ENCODE assay signal across 8 cellular contexts in the genomic region with DNA sequence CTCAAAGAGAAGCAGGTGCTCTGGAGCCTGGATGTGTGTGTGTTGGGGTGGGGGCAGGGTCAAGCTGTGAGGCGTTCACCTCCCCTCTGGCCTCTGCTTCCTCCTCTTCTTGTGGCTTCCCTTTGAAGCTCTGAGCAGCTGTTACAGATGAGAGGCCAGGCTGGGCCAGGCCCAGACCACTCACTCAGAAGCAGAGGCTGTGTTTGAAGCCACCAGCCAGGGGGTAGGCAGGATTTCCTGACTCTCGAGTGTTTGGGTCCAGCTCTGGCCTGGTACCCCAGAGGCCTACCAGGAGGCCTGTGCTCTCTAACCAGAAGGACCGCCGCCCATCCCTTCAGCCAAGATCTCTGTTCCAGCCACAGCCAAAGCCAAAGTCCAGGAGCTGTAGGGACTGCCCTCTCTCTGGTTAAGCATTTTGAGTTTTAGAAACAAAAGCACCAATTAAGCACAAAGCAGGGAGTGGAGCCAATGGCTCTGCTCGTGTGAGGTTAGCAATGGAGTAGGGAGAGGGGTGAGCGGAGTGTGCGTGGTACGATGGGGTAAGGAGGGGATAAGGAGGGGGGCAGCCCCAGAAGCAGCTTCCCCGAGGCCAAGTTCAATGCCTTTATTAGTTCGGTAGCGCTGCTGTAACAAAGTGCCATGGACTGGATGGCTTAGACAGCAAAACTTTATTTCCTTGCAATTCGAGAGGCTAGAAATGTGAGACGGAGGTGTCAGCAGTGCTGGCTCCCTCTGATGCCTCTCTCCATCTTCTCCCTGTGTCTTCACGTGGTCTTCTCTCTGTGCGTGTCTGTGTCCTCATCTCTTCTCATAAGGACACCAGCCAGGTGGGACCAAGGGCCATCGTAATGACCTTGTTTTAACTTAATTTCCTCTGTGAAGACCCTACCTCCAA. TPM values are rescaled to one million over a fixed set of nuclear protein-coding genes. Genes with fewer than 3 reads are reported as not detected.
DNase-seq lines count a peak whose midpoint lies in the region; ATAC-seq lines count a peak whose summit lies in the region.

No MANE protein-coding gene starts in this region.

- peaks cover 51 to 96% (median 77%) of the 10 kb centered on the region in 11 experiments for H3K36me3 ChIP-seq in BLaER1 treated with 17β-estradiol and CSF1 and Interleukin-3, amounts not matched to agents 10 nM and 100 nM

- H3K4me1 ChIP-seq in BLaER1 treated with 17β-estradiol and CSF1 and Interleukin-3, amounts not matched to agents 10 nM and 100 nM, result peaks cover 96 to 100% (median 99%) of the 10 kb centered on the region in 10 experiments

- H3K27ac ChIP-seq in BLaER1 treated with 17β-estradiol and CSF1 and Interleukin-3, amounts not matched to agents 10 nM and 100 nM, result peak overlapping the region; percentile 41 to 78 (median 71); a peak in 21 of 22 replicates

- H3K4me3 ChIP-seq in BLaER1 treated with 17β-estradiol and CSF1 and Interleukin-3, amounts not matched to agents 10 nM and 100 nM, result peak overlapping the region in 6 of 10 experiments; percentile 13 to 45 (median 22); a peak in 4 of 20 replicates

- no peaks in the 10 kb centered on the region for H3K27me3 ChIP-seq in BLaER1 treated with 17β-estradiol and CSF1 and Interleukin-3, amounts not matched to agents 10 nM and 100 nM

- ATAC-seq in GM19468 (IDR thresholded peaks at IDR 0.05; ENCODE audit: extremely low read depth, unreplicated experiment) (peak; percentile 40), esophagus mucosa (peak; percentile 47)

- H4K20me1 ChIP-seq in BLaER1 treated with 17β-estradiol and CSF1 and Interleukin-3, amounts not matched to agents 10 nM and 100 nM, result peaks cover 97 to 100% (median 100%) of the 10 kb centered on the region in 11 experiments

- no peaks in the 10 kb centered on the region for H3K9me3 ChIP-seq in BLaER1 treated with 17β-estradiol and CSF1 and Interleukin-3, amounts not matched to agents 10 nM and 100 nM (replicated peaks in 1 of 11)

- DNase-seq in LHCN-M2 (ENCODE audit: low read depth), result peak; percentile 80
- DNase-seq in NCI-H2227 treated with DMSO at 0.1 percent for 48 hours (lab: John Stamatoyannopoulos, UW), result no peak
- no peak for DNase-seq in H4 (ENCODE audit: low spot score)
- DNase-seq in HK-2 (ENCODE audit: unreplicated experiment), result no peak
- DNase-seq in NCI-H345 (lab: John Stamatoyannopoulos, UW), result no peak

- peak overlapping the region; percentile 42 to 72 (median 64); a peak in 20 of 22 replicates for H3K9ac ChIP-seq in BLaER1 treated with 17β-estradiol and CSF1 and Interleukin-3, amounts not matched to agents 10 nM and 100 nM

- peak overlapping the region; percentile 70 to 98 (median 86) for H3K4me2 ChIP-seq in BLaER1 treated with 17β-estradiol and CSF1 and Interleukin-3, amounts not matched to agents 10 nM and 100 nM

RNA-seq across cellular contexts. Expression of gene RCSD1, which starts 20.5 kb away (rescaled TPM):
- 42.7 and 81.9 TPM in 2 replicates for total RNA-seq in LHCN-M2 (2014; rRNA removed)
- polyA plus RNA-seq in LHCN-M2 (2012), result 28.3 TPM
- 2.4 TPM for total RNA-seq in esophagus mucosa
- total RNA-seq in H4 (2014; rRNA removed; shearing (Covaris generic)), result not detected in 2 replicates

Comparison
In these comparisons a context has a peak if more than half of its experiments do, and no peak if none do; other contexts are left out.
1. RNA of gene RCSD1, which starts 20.5 kb away (total RNA-seq): 42.7 to 81.9 TPM in LHCN-M2; 2.4 TPM in esophagus mucosa (single experiment) and not detected in H4; every median in the first group is over 10 times any median in the second.